ENCODE assay signal across 13 cellular contexts in the genomic region with DNA sequence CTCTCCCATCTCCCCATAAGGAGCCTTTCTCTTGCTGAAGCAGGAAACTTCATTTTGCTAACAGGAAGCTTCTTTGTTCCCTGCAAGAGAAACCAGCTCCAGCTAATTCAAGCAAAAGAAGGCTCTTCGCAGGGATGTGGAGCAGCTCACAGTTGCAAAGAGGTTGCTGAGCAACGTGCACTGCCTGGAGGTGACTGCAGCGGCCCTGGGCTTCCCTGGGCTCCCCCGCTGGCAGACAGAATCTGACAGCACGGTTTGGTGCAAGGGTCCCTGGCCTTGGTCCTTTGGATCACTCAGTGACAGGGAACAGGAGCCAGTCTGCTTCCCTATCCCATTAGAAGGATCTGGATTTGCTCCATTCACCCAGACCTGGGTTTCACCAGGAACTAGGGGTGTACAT. TPM values are rescaled to one million over a fixed set of nuclear protein-coding genes. Genes with fewer than 3 reads are reported as not detected.
DNase-seq lines count a peak whose midpoint lies in the region; ATAC-seq lines count a peak whose summit lies in the region.
"Had no signal": no experiment of that assay in that cellular context is flagged by ENCODE, and none has a peak within 500 bp of the region (broad histone marks: within the 10 kb centered on the region; RNA-seq: fewer than 3 reads in every experiment).

No MANE protein-coding gene starts in this region.

- DNase-seq in ELF-1 (ENCODE audit: low read depth, low spot score) (peak; percentile 55), NCI-H2227 (lab: John Stamatoyannopoulos, UW; ENCODE audit: unreplicated experiment) (peak; percentile 44), ecto neural progenitor cell (ENCODE audit: low spot score) (peak; percentile 54), neuronal stem cell (ENCODE audit: low spot score) (no peak), SHP77 treated with DMSO at 0.1 percent for 48 hours (lab: John Stamatoyannopoulos, UW) (no peak)
- no peak for DNase-seq in stimulated activated CD4-positive, alpha-beta T cell treated with anti-CD3 and anti-CD28 coated beads, Interleukin-4, amount 100 ng/mL, for 1 hour
- DNase-seq: EL; NCI-H2029; SJCRH30; stimulated activated naive CD4-positive, alpha-beta T cell had no signal

- peak overlapping the region; percentile 89 for H2AFZ ChIP-seq in neuronal stem cell (ENCODE audit: low read length)
- H2AFZ ChIP-seq: GM23248 had no signal

- H3K4me3 ChIP-seq in neuronal stem cell (ENCODE audit: low read length in 2 of 2), result no peak overlapping the region
- H3K4me3 ChIP-seq: GM23248, SJCRH30 had no signal

- no peak overlapping the region for H3K9ac ChIP-seq in neuronal stem cell (ENCODE audit: low read depth, low read length, poor library complexity)
- H3K9ac ChIP-seq: GM23248, KMS-11 had no signal

- H3K9me3 ChIP-seq in neuronal stem cell (replicated peaks in 1 of 2; ENCODE audit: control insufficient read depth in 2 of 2, insufficient read depth in 1 of 2, low read depth in 1 of 2, low read length in 2 of 2), result no peaks in the 10 kb centered on the region
- H3K9me3 ChIP-seq: SJCRH30 had no signal

- H2BK120ac ChIP-seq in neuronal stem cell (ENCODE audit: low read depth, low read length), result no peak overlapping the region

- peaks cover 6 to 19% of the 10 kb centered on the region in 2 donors for H3K4me1 ChIP-seq in neuronal stem cell (ENCODE audit: control insufficient read depth in 2 of 2, insufficient read depth in 1 of 2, low read depth in 1 of 2, low read length in 2 of 2)
- H3K4me1 ChIP-seq: SJCRH30 had no signal

- H3K4ac ChIP-seq in neuronal stem cell (ENCODE audit: low read length), result no peak overlapping the region

- H2BK15ac ChIP-seq in neuronal stem cell (ENCODE audit: low read length), result no peak overlapping the region

- H3K18ac ChIP-seq in neuronal stem cell (ENCODE audit: low read length), result no peak overlapping the region

- no peak overlapping the region for H2BK5ac ChIP-seq in neuronal stem cell (ENCODE audit: low read length)

- no peak overlapping the region for H3K23ac ChIP-seq in neuronal stem cell (ENCODE audit: low read depth, low read length, poor library complexity)

- no peak overlapping the region for H2AK5ac ChIP-seq in neuronal stem cell (ENCODE audit: low read depth, low read length)

- H2BK12ac ChIP-seq in neuronal stem cell (ENCODE audit: low read length), result no peak overlapping the region

- no peak for ATAC-seq in GM18858 (IDR thresholded peaks at IDR 0.05; ENCODE audit: unreplicated experiment)

- H3K27ac ChIP-seq in neuronal stem cell (replicated peaks; ENCODE audit: low read length), result no peak overlapping the region
- H3K27ac ChIP-seq: GM23248, KMS-11, SJCRH30 had no signal

- peaks cover 0 to 2% (median 0%) of the 10 kb centered on the region in 3 experiments for H3K27me3 ChIP-seq in neuronal stem cell (ENCODE audit: control insufficient read depth in 3 of 3, insufficient read depth in 3 of 3, low read depth in 1 of 3, low read length in 3 of 3)

- no peaks in the 10 kb centered on the region for H3K79me1 ChIP-seq in neuronal stem cell (ENCODE audit: low read depth, low read length)

- no peak overlapping the region for H4K8ac ChIP-seq in neuronal stem cell (ENCODE audit: low read depth, low read length)

- H4K91ac ChIP-seq in neuronal stem cell (ENCODE audit: low read depth, low read length, poor library complexity), result no peak overlapping the region

- H3K36me3 ChIP-seq in neuronal stem cell (replicated peaks in 1 of 2; ENCODE audit: control insufficient read depth in 2 of 2, insufficient read depth in 2 of 2, low read length in 2 of 2), result no peaks in the 10 kb centered on the region
- H3K36me3 ChIP-seq: SJCRH30 had no signal

- H3K4me2 ChIP-seq in neuronal stem cell (ENCODE audit: insufficient read depth, low read length, poor library complexity, severe bottlenecking), result no peak overlapping the region
- H3K4me2 ChIP-seq: KMS-11 had no signal

- H3K14ac ChIP-seq in neuronal stem cell (ENCODE audit: low read length), result no peak overlapping the region

- no CpG with 5 or more reads among the region's 5 CpGs for WGBS in neuronal stem cell (ENCODE audit: extremely low coverage in 2 of 2, insufficient read length in 2 of 2, insufficient replicate concordance in 1 of 2), 2 donors

RNA-seq across cellular contexts. Expression of a gene that starts 25.8 kb away (rescaled TPM):
- polyA plus RNA-seq in neuronal stem cell (2013, experiment 1 of 2), result not detected
- polyA plus RNA-seq in neuronal stem cell (2013, experiment 2 of 2), result not detected

RNA-seq across cellular contexts. Expression of a gene that starts 34.5 kb away (rescaled TPM):
- 167 TPM for polyA plus RNA-seq in neuronal stem cell (2013, experiment 1 of 2)
- 168 TPM for polyA plus RNA-seq in neuronal stem cell (2013, experiment 2 of 2)

Comparison
In these comparisons a context has a peak if more than half of its experiments do, and no peak if none do; other contexts are left out.
1. DNase-seq: peak in ELF-1 (single experiment), NCI-H2227 (single experiment) and ecto neural progenitor cell (single experiment); none in neuronal stem cell (single experiment), SHP77 treated with DMSO at 0.1 percent for 48 hours (single experiment) and stimulated activated CD4-positive, alpha-beta T cell treated with anti-CD3 and anti-CD28 coated beads, Interleukin-4, amount 100 ng/mL, for 1 hour (single experiment).